In genomic region chr11:106311531-106312230, GRCh38 we compare ENCODE assay signal across 21 cellular contexts.
"Had no signal": no experiment of that assay in that cellular context is flagged by ENCODE, and none has a peak within 500 bp of the region (broad histone marks: within the 10 kb centered on the region; RNA-seq: fewer than 3 reads in every experiment).

No MANE protein-coding gene starts in this region.

- H3K9me3 ChIP-seq: adrenal gland, ascending aorta, breast epithelium, left lung, thoracic aorta, upper lobe of left lung had no signal

- H3K4me3 ChIP-seq: adrenal gland, ascending aorta, breast epithelium, left lung, thoracic aorta, upper lobe of left lung had no signal

- H3K36me3 ChIP-seq: adrenal gland, ascending aorta, breast epithelium, left lung, thoracic aorta, upper lobe of left lung had no signal

- DNase-seq: activated CD4-positive, alpha-beta T cell treated with anti-CD3 and anti-CD28 coated beads for 1 hour; activated CD8-positive, alpha-beta memory T cell treated with anti-CD3 and anti-CD28 coated beads for 24 hours; activated CD8-positive, alpha-beta memory T cell treated with anti-CD3 and anti-CD28 coated beads, Interleukin-2, amount 50 U/mL, for 4 hours; activated T-cell treated with anti-CD3 and anti-CD28 coated beads, Interleukin-2, amount 50 U/mL, for 24 hours; adrenal gland; cerebellar nuclear complex; hippocampal formation; kidney glomerular epithelial cell; left lung; natural killer cell; retina; stimulated activated CD4-positive, alpha-beta T cell treated with anti-CD3 and anti-CD28 coated beads, Interleukin-4, amount 100 ng/mL, for 1 hour; stimulated activated naive CD4-positive, alpha-beta T cell; T-helper 9 cell; upper lobe of left lung had no signal

- ATAC-seq: activated naive CD4-positive, alpha-beta T cell treated with anti-CD3 and anti-CD28 coated beads, Interleukin-2, amount 50 U/mL, for 72 hours; activated T-helper 17 cell treated with anti-CD3 and anti-CD28 coated beads, Interleukin-2, amount 50 U/mL, for 72 hours; left lung; natural killer cell had no signal

- H3K4me1 ChIP-seq: adrenal gland, ascending aorta, breast epithelium, left lung, upper lobe of left lung had no signal

- H3K27me3 ChIP-seq: adrenal gland, ascending aorta, breast epithelium, left lung, upper lobe of left lung had no signal

- H3K27ac ChIP-seq: adrenal gland, ascending aorta, breast epithelium, epithelial cell of prostate, left lung, thoracic aorta, upper lobe of left lung had no signal
